ENCODE assay signal across 20 cellular contexts in the genomic region with DNA sequence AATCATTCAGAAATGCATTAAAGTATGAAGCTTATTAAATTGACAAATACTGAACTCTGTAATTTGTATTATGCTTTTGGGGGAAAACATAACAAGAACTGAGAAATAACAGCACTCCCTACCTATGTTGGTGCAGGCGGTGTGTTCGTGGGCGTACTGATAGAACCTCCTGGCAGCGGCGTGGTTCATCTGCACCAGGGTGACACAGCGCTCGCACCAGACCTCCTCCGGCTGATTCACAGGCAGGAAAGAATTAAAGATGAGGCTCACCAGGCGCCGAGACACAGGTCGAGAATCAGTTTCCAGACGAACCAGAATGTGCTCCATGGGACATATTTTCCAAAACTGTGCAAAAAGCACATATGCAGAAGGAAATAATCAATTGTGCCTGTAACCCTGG. TPM values are rescaled to one million over a fixed set of nuclear protein-coding genes. Genes with fewer than 3 reads are reported as not detected.
DNase-seq lines count a peak whose midpoint lies in the region; ATAC-seq and TF ChIP-seq lines count a peak whose summit lies in the region.
"Had no signal": no experiment of that assay in that cellular context is flagged by ENCODE, and none has a peak within 500 bp of the region (broad histone marks: within the 10 kb centered on the region; RNA-seq: fewer than 3 reads in every experiment).

No MANE protein-coding gene starts in this region.

- H3K9me3 Mint-ChIP-seq in activated naive CD4-positive, alpha-beta T cell treated with anti-CD3 and anti-CD28 coated beads for 36 hours: no peaks in the 10 kb centered on the region
- no peaks in the 10 kb centered on the region for H3K9me3 Mint-ChIP-seq in CD4-positive, alpha-beta T cell
- peaks cover 5% of the 10 kb centered on the region for H3K9me3 Mint-ChIP-seq in glutamatergic neuron (ENCODE audit: unreplicated experiment)
- H3K9me3 Mint-ChIP-seq: CD4-positive, CD25-positive, alpha-beta regulatory T cell; HFFc6 had no signal

- no peak for TF ChIP-seq CTCF in CD4-positive, alpha-beta T cell (IDR thresholded peaks at IDR 0.05)
- no peak for TF ChIP-seq CTCF in glutamatergic neuron (IDR thresholded peaks at IDR 0.05; ENCODE audit: partially characterized antibody, unreplicated experiment)
- TF ChIP-seq CTCF in tibial nerve (IDR thresholded peaks at IDR 0.05): no peak
- no peak for TF ChIP-seq CTCF in adrenal gland (IDR thresholded peaks at IDR 0.05)
- TF ChIP-seq CTCF in left lung (IDR thresholded peaks at IDR 0.05): no peak

- no peak overlapping the region for H3K27ac ChIP-seq in CD4-positive, alpha-beta T cell (ENCODE audit: low read depth, low read length)
- H3K27ac ChIP-seq in SJSA1 (0 out of 2 replicates have a peak overlapping the region, but pooled peaks have one; percentile 42), tibial nerve (no peak overlapping the region), adrenal gland (no peak overlapping the region), left lung (no peak overlapping the region)
- H3K27ac ChIP-seq: RWPE1 had no signal

- H3K4me3 ChIP-seq in SJSA1 (no peak overlapping the region), tibial nerve (no peak overlapping the region), adrenal gland (no peak overlapping the region), left lung (no peak overlapping the region)

- H3K4me1 ChIP-seq in SJSA1 (replicated peaks) (peaks cover 34% of the 10 kb centered on the region), tibial nerve (no peaks in the 10 kb centered on the region), adrenal gland (replicated peaks in 1 of 2) (no peaks in the 10 kb centered on the region), left lung (no peaks in the 10 kb centered on the region)

- peak; percentile 51 for DNase-seq in activated naive CD4-positive, alpha-beta T cell treated with Interleukin-2 at 50 U/mL for 16 hours
- no peak for DNase-seq in activated naive CD4-positive, alpha-beta T cell treated with anti-CD3 and anti-CD28 coated beads for 36 hours
- DNase-seq in CD4-positive, alpha-beta T cell: no peak
- DNase-seq in SJSA1 (ENCODE audit: low read depth in 1 of 2, low spot score in 2 of 2) (no peak), glutamatergic neuron (no peak), tibial nerve (ENCODE audit: low spot score in 2 of 2) (no peak), adrenal gland (no peak), left lung (no peak)
- DNase-seq: ACHN; AML-193; CD4-positive, CD25-positive, alpha-beta regulatory T cell; DMS53; HFFc6; KG1; NCI-H1048; NCI-H2081 treated with DMSO at 0.1 percent for 48 hours; NCI-H510A; NCI-H774; PC-3 had no signal

- CTCF ChIA-PET in activated naive CD4-positive, alpha-beta T cell treated with anti-CD3 and anti-CD28 coated beads for 36 hours (lab: Charles Lee): no interaction called here
- CTCF ChIA-PET in CD4-positive, alpha-beta T cell (lab: Charles Lee): no interaction called here

- ATAC-seq in CD4-positive, alpha-beta T cell (ENCODE audit: poor library complexity): no peak
- no peak for ATAC-seq in left lung
- ATAC-seq: PC-3 had no signal

- H3K4me3 Mint-ChIP-seq in activated naive CD4-positive, alpha-beta T cell treated with anti-CD3 and anti-CD28 coated beads for 36 hours: no peak overlapping the region
- H3K4me3 Mint-ChIP-seq in CD4-positive, alpha-beta T cell: peak overlapping the region; percentile 16
- H3K4me3 Mint-ChIP-seq in glutamatergic neuron (ENCODE audit: unreplicated experiment): no peak overlapping the region
- H3K4me3 Mint-ChIP-seq: HFFc6 had no signal

- H3K36me3 ChIP-seq in SJSA1 (peaks cover 86% of the 10 kb centered on the region), tibial nerve (peaks cover 0 to 44% (median 0%) of the 10 kb centered on the region in 3 donors), adrenal gland (replicated peaks in 1 of 2) (no peaks in the 10 kb centered on the region), left lung (peaks cover 0 to 45% of the 10 kb centered on the region in 2 donors)

- TF ChIP-seq EP300 in tibial nerve (IDR thresholded peaks at IDR 0.05): no peak

- POLR2A ChIA-PET in CD4-positive, alpha-beta T cell (lab: Charles Lee): no interaction called here

- no peaks in the 10 kb centered on the region for H3K27me3 ChIP-seq in CD4-positive, alpha-beta T cell (ENCODE audit: control insufficient read depth, insufficient read depth, low read length)
- H3K27me3 ChIP-seq in SJSA1 (replicated peaks) (no peaks in the 10 kb centered on the region), tibial nerve (no peaks in the 10 kb centered on the region), adrenal gland (no peaks in the 10 kb centered on the region), left lung (no peaks in the 10 kb centered on the region)

- no peaks in the 10 kb centered on the region for H3K9me3 ChIP-seq in CD4-positive, alpha-beta T cell (ENCODE audit: control insufficient read depth, low read length)
- no peaks in the 10 kb centered on the region for H3K9me3 ChIP-seq in SJSA1 (replicated peaks)
- H3K9me3 ChIP-seq in tibial nerve: no peaks in the 10 kb centered on the region
- H3K9me3 ChIP-seq in adrenal gland (replicated peaks in 1 of 3): no peaks in the 10 kb centered on the region
- no peaks in the 10 kb centered on the region for H3K9me3 ChIP-seq in left lung

- no peaks in the 10 kb centered on the region for H3K4me1 Mint-ChIP-seq in activated naive CD4-positive, alpha-beta T cell treated with anti-CD3 and anti-CD28 coated beads for 36 hours (ENCODE audit: low read depth)
- peaks cover 11% of the 10 kb centered on the region for H3K4me1 Mint-ChIP-seq in CD4-positive, alpha-beta T cell (ENCODE audit: low read depth)
- H3K4me1 Mint-ChIP-seq in glutamatergic neuron (ENCODE audit: low read depth, unreplicated experiment): peaks cover 12% of the 10 kb centered on the region

- intact Hi-C loops in activated naive CD4-positive, alpha-beta T cell treated with anti-CD3 and anti-CD28 coated beads for 36 hours (cut with micrococcal nuclease): no loop called here
- intact Hi-C loops in CD4-positive, alpha-beta T cell (cut with DNase I, micrococcal nuclease): no loop called here
- intact Hi-C loops in adrenal gland (cut with DNase I) (no loop called here), left lung (cut with DNase I) (no loop called here)

- no peaks in the 10 kb centered on the region for H3K27me3 Mint-ChIP-seq in activated naive CD4-positive, alpha-beta T cell treated with anti-CD3 and anti-CD28 coated beads for 36 hours (ENCODE audit: low read depth)
- H3K27me3 Mint-ChIP-seq in CD4-positive, alpha-beta T cell: no peaks in the 10 kb centered on the region
- no peaks in the 10 kb centered on the region for H3K27me3 Mint-ChIP-seq in glutamatergic neuron (ENCODE audit: unreplicated experiment)
- H3K27me3 Mint-ChIP-seq: CD4-positive, CD25-positive, alpha-beta regulatory T cell had no signal

- TF ChIP-seq POLR2A in tibial nerve (IDR thresholded peaks at IDR 0.05): no peak
- no peak for TF ChIP-seq POLR2A in adrenal gland (IDR thresholded peaks at IDR 0.05)

- H3K36me3 Mint-ChIP-seq in activated naive CD4-positive, alpha-beta T cell treated with anti-CD3 and anti-CD28 coated beads for 36 hours (ENCODE audit: low read depth): peaks cover 42% of the 10 kb centered on the region
- H3K36me3 Mint-ChIP-seq in CD4-positive, alpha-beta T cell (ENCODE audit: low read depth): peaks cover 20% of the 10 kb centered on the region
- peaks cover 5% of the 10 kb centered on the region for H3K36me3 Mint-ChIP-seq in glutamatergic neuron (ENCODE audit: unreplicated experiment)

- 92 to 93% methylated on average over 12 of the region's 12 CpGs for WGBS in tibial nerve, 2 donors
- 95 to 98% (median 95%) methylated on average over 12 of the region's 12 CpGs for WGBS in adrenal gland, 4 donors

- no peak overlapping the region for H3K27ac Mint-ChIP-seq in activated naive CD4-positive, alpha-beta T cell treated with anti-CD3 and anti-CD28 coated beads for 36 hours
- H3K27ac Mint-ChIP-seq in CD4-positive, alpha-beta T cell: no peak overlapping the region
- peak overlapping the region; percentile 48 for H3K27ac Mint-ChIP-seq in glutamatergic neuron (ENCODE audit: unreplicated experiment)
- H3K27ac Mint-ChIP-seq: CD4-positive, CD25-positive, alpha-beta regulatory T cell; HFFc6 had no signal

RNA-seq across cellular contexts. Expression of gene NCAPG2, which starts 40.2 kb away (rescaled TPM):
- total RNA-seq in activated naive CD4-positive, alpha-beta T cell treated with anti-CD3 and anti-CD28 coated beads for 36 hours: 100 to 1,000 TPM; 145 to 149 TPM
- 10 to 100 TPM in 1 of 2 experiments, 1 to 10 TPM in 1; 9.9 to 11.8 TPM for total RNA-seq in CD4-positive, alpha-beta T cell
- total RNA-seq in SJSA1 (2014; rRNA removed; shearing (Covaris generic)): 54.5 and 61.4 TPM in 2 replicates
- total RNA-seq in glutamatergic neuron (ENCODE audit: unreplicated experiment) (27.2 TPM), tibial nerve (10 to 100 TPM in 2 of 4 donors, 1 to 10 TPM in 2; 6.5 to 17.9 (median 11.0) TPM), adrenal gland (1 to 10 TPM; 4.6 to 9.0 (median 6.1) TPM), left lung (10 to 100 TPM; 13.5 to 15.2 TPM)
- polyA plus RNA-seq in adrenal gland: 1 to 10 TPM; 1.6 to 4.3 (median 1.9) TPM
